ENCODE assay signal across 1 cellular context in genomic region chr10:103231047-103231551, GRCh38.
TF ChIP-seq lines count a peak whose summit lies in the region.

No MANE protein-coding gene starts in this region.

TF ChIP-seq in HepG2, 621 proteins besides CTCF, POLR2A, EP300 and RAD21 (continues in another document):
- peak; percentile 60; the same call in 1 of the 2 replicates for TF ChIP-seq ISL2 (CRISPR knock-in tag; IDR thresholded peaks at IDR 0.05)
- peak; percentile 57; the same call in 1 of the 2 replicates for TF ChIP-seq CREM (IDR thresholded peaks at IDR 0.05)
- no peak for TF ChIP-seq CREM (CRISPR knock-in tag; IDR thresholded peaks at IDR 0.05)
- TF ChIP-seq ZNF180 (CRISPR knock-in tag; IDR thresholded peaks at IDR 0.05; ENCODE audit: borderline replicate concordance, low read depth) = no peak
- TF ChIP-seq RNF219 (CRISPR knock-in tag; IDR thresholded peaks at IDR 0.05) = no peak
- no peak for TF ChIP-seq MED13 (CRISPR knock-in tag; IDR thresholded peaks at IDR 0.05)
- no peak for TF ChIP-seq ZNF24 (IDR thresholded peaks at IDR 0.05)
- TF ChIP-seq ONECUT2 (CRISPR knock-in tag; IDR thresholded peaks at IDR 0.05) = peak; percentile 57; the same call in 1 of the 2 replicates
- peak; percentile 67; the same call in 1 of the 2 replicates for TF ChIP-seq CEBPB (IDR thresholded peaks at IDR 0.05; ENCODE audit: borderline replicate concordance, low read depth, low read length)
- peak; percentile 69; the same call in 1 of the 2 replicates for TF ChIP-seq RXRB (CRISPR knock-in tag; IDR thresholded peaks at IDR 0.05; ENCODE audit: borderline replicate concordance)
- no peak; the same call in 1 of the 2 replicates for TF ChIP-seq GATA4 (IDR thresholded peaks at IDR 0.05; ENCODE audit: borderline replicate concordance, low read depth)
- 0 out of 2 replicates have a peak, but pooled peaks have one; percentile 24 for TF ChIP-seq NCOR1 (IDR thresholded peaks at IDR 0.05; ENCODE audit: borderline replicate concordance, low read length)
- TF ChIP-seq ZNF362 (CRISPR knock-in tag; IDR thresholded peaks at IDR 0.05; ENCODE audit: borderline replicate concordance) = peak; percentile 85
- TF ChIP-seq HOXA5 (CRISPR knock-in tag; IDR thresholded peaks at IDR 0.05) = no peak
- peak; percentile 75 for TF ChIP-seq ZGPAT (CRISPR knock-in tag; IDR thresholded peaks at IDR 0.05)
- TF ChIP-seq ZBTB3 (CRISPR knock-in tag; IDR thresholded peaks at IDR 0.05; ENCODE audit: borderline replicate concordance, low read depth) = no peak
- TF ChIP-seq GZF1 (CRISPR knock-in tag; IDR thresholded peaks at IDR 0.05) = no peak
- 0 out of 2 replicates have a peak, but pooled peaks have one; percentile 37 for TF ChIP-seq SMARCC2 (IDR thresholded peaks at IDR 0.05)
- TF ChIP-seq ELF3 (CRISPR knock-in tag; IDR thresholded peaks at IDR 0.05) = peak; percentile 75
- TF ChIP-seq ZFY (CRISPR knock-in tag; IDR thresholded peaks at IDR 0.05) = no peak
- no peak for TF ChIP-seq ZNF879 (CRISPR knock-in tag; IDR thresholded peaks at IDR 0.05)
- TF ChIP-seq ZNF782 (CRISPR knock-in tag; IDR thresholded peaks at IDR 0.05; ENCODE audit: borderline replicate concordance) = no peak
- no peak for TF ChIP-seq ZNF816 (CRISPR knock-in tag; IDR thresholded peaks at IDR 0.05; ENCODE audit: borderline replicate concordance)
- no peak for TF ChIP-seq HDAC6 (IDR thresholded peaks at IDR 0.05; ENCODE audit: low read depth, low read length)
- TF ChIP-seq ZNF235 (CRISPR knock-in tag; IDR thresholded peaks at IDR 0.05; ENCODE audit: borderline replicate concordance) = no peak
- no peak for TF ChIP-seq MIER2 (CRISPR knock-in tag; IDR thresholded peaks at IDR 0.05)
- peak; percentile 77 for TF ChIP-seq ZNF331 (CRISPR knock-in tag; IDR thresholded peaks at IDR 0.05)
- TF ChIP-seq ZNF232 (CRISPR knock-in tag; IDR thresholded peaks at IDR 0.05; ENCODE audit: borderline replicate concordance) = no peak; the same call in 1 of the 2 replicates
- TF ChIP-seq MAX (IDR thresholded peaks at IDR 0.05) = 0 out of 2 replicates have a peak, but pooled peaks have one; percentile 12
- peak; percentile 41; the same call in 1 of the 2 replicates for TF ChIP-seq NR2F6 (IDR thresholded peaks at IDR 0.05)
- no peak; the same call in 1 of the 2 replicates for TF ChIP-seq NR2F6 (CRISPR knock-in tag; IDR thresholded peaks at IDR 0.05)
- no peak for TF ChIP-seq IRX3 (CRISPR knock-in tag; IDR thresholded peaks at IDR 0.05; ENCODE audit: borderline replicate concordance, low read depth)
- no peak for TF ChIP-seq TERF1 (CRISPR knock-in tag; IDR thresholded peaks at IDR 0.05)
- no peak for TF ChIP-seq ZNF431 (CRISPR knock-in tag; IDR thresholded peaks at IDR 0.05; ENCODE audit: borderline replicate concordance, low read depth)
- peak; percentile 33; the same call in 1 of the 2 replicates for TF ChIP-seq HOMEZ (CRISPR knock-in tag; IDR thresholded peaks at IDR 0.05; ENCODE audit: low read depth)
- no peak for TF ChIP-seq ZNF256 (CRISPR knock-in tag; conservative IDR thresholded peaks at IDR 0.05)
- TF ChIP-seq THRA (CRISPR knock-in tag; IDR thresholded peaks at IDR 0.05; ENCODE audit: borderline replicate concordance) = 0 out of 2 replicates have a peak, but pooled peaks have one; percentile 30
- TF ChIP-seq ZBTB10 (CRISPR knock-in tag; IDR thresholded peaks at IDR 0.05; ENCODE audit: borderline replicate concordance) = no peak
- TF ChIP-seq ZHX1 (CRISPR knock-in tag; IDR thresholded peaks at IDR 0.05; ENCODE audit: low read depth) = 0 out of 2 replicates have a peak, but pooled peaks have one; percentile 36
- no peak for TF ChIP-seq RNF2 (conservative IDR thresholded peaks at IDR 0.05; ENCODE audit: low read depth)
- no peak for TF ChIP-seq ZNF710 (CRISPR knock-in tag; IDR thresholded peaks at IDR 0.05; ENCODE audit: borderline replicate concordance)
- TF ChIP-seq KAT7 (CRISPR knock-in tag; IDR thresholded peaks at IDR 0.05; ENCODE audit: borderline replicate concordance) = 0 out of 2 replicates have a peak, but pooled peaks have one; percentile 38
- no peak for TF ChIP-seq HNRNPH1 (optimal IDR thresholded peaks at IDR 0.05; ENCODE audit: low read depth, low read length)
- no peak for TF ChIP-seq ZBTB21 (CRISPR knock-in tag; IDR thresholded peaks at IDR 0.05)
- no peak for TF ChIP-seq DNMT3B (CRISPR knock-in tag; conservative IDR thresholded peaks at IDR 0.05)
- TF ChIP-seq ZNF761 (CRISPR knock-in tag; conservative IDR thresholded peaks at IDR 0.05) = no peak
- TF ChIP-seq HNF4A (CRISPR knock-in tag; IDR thresholded peaks at IDR 0.05) = peak; percentile 50
- peak; percentile 51; the same call in 1 of the 2 replicates for TF ChIP-seq TARDBP (CRISPR knock-in tag; IDR thresholded peaks at IDR 0.05)
- TF ChIP-seq NAIF1 (CRISPR knock-in tag; IDR thresholded peaks at IDR 0.05; ENCODE audit: borderline replicate concordance) = no peak
- TF ChIP-seq ZNF317 (CRISPR knock-in tag; IDR thresholded peaks at IDR 0.05) = no peak
- no peak for TF ChIP-seq HNRNPUL1 (IDR thresholded peaks at IDR 0.05; ENCODE audit: low read depth, low read length)
- no peak for TF ChIP-seq ZNF350 (CRISPR knock-in tag; IDR thresholded peaks at IDR 0.05; ENCODE audit: borderline replicate concordance, low read depth)
- TF ChIP-seq ZNF878 (CRISPR knock-in tag; IDR thresholded peaks at IDR 0.05) = 0 out of 2 replicates have a peak, but pooled peaks have one; percentile 19
